In genomic region chr4:171650543-171650942, GRCh38 we compare ENCODE assay signal across 13 cellular contexts.
DNase-seq lines count a peak whose midpoint lies in the region; ATAC-seq, FAIRE-seq and TF ChIP-seq lines count a peak whose summit lies in the region.
"Had no signal": no experiment of that assay in that cellular context is flagged by ENCODE, and none has a peak within 500 bp of the region (broad histone marks: within the 10 kb centered on the region; RNA-seq: fewer than 3 reads in every experiment).

No MANE protein-coding gene starts in this region.

- H3K9me3 Mint-ChIP-seq in H9 (no peaks in the 10 kb centered on the region), osteocyte (ENCODE audit: unreplicated experiment) (peaks cover 7% of the 10 kb centered on the region)

- H4K91ac ChIP-seq in H9 (ENCODE audit: insufficient read length, low read depth, low read length) = no peak overlapping the region

- no peak overlapping the region for H3K23ac ChIP-seq in H9 (ENCODE audit: insufficient read length, low read depth, low read length)

- no peak overlapping the region for H2BK12ac ChIP-seq in H9 (ENCODE audit: insufficient read length, low read depth, low read length)

- TF ChIP-seq CTCF in H9 (conservative IDR thresholded peaks at IDR 0.05) = peak; percentile 47; the same call in 2 of the 3 replicates
- peak; percentile 13 for TF ChIP-seq CTCF in osteocyte (IDR thresholded peaks at IDR 0.05)
- TF ChIP-seq CTCF in psoas muscle (IDR thresholded peaks at IDR 0.05) = no peak

- H3K27ac ChIP-seq in H9 (ENCODE audit: insufficient read length, low read depth, low read length) (no peak overlapping the region), psoas muscle (no peak overlapping the region)

- no peak overlapping the region for H3K56ac ChIP-seq in H9 (ENCODE audit: insufficient read length, low read depth, low read length)

- no peak overlapping the region for H3K4me3 Mint-ChIP-seq in H9
- no peak overlapping the region for H3K4me3 Mint-ChIP-seq in osteocyte (ENCODE audit: unreplicated experiment)
- H3K4me3 Mint-ChIP-seq: activated naive CD8-positive, alpha-beta T cell treated with anti-CD3 and anti-CD28 coated beads, Interleukin-2, amount 10 ng/mL, durations not matched to agents 7 days and 5 days had no signal

- no peaks in the 10 kb centered on the region for H4K20me1 ChIP-seq in H9 (ENCODE audit: control insufficient read depth, insufficient read depth, insufficient read length)

- no peak overlapping the region for H2BK20ac ChIP-seq in H9 (ENCODE audit: low read depth, low read length, poor library complexity, severe bottlenecking)

- no peak overlapping the region for H3K18ac ChIP-seq in H9 (ENCODE audit: insufficient read length, low read depth, low read length)

- H2AFZ ChIP-seq in H9 (ENCODE audit: low read length) = no peak overlapping the region

- no peak overlapping the region for H2AK5ac ChIP-seq in H9 (ENCODE audit: insufficient read length, low read length)

- H3K27me3 Mint-ChIP-seq in H9 (ENCODE audit: low read depth) (no peaks in the 10 kb centered on the region; the same call in 1 of the 2 replicates), osteocyte (ENCODE audit: unreplicated experiment) (no peaks in the 10 kb centered on the region)

- intact Hi-C loops in psoas muscle (cut with DNase I) = no loop called here

- no peak overlapping the region for H3K14ac ChIP-seq in H9 (ENCODE audit: insufficient read depth, low read length)

- no peak overlapping the region for H4K8ac ChIP-seq in H9 (replicated peaks; ENCODE audit: insufficient read length, low read depth, low read length)

- no peak overlapping the region for H3T11ph ChIP-seq in H9 (ENCODE audit: low read length)

- no peak overlapping the region for H3K4me2 ChIP-seq in H9 (ENCODE audit: insufficient read depth, insufficient read length, low read length)

- H3K4me1 ChIP-seq in H9 (ENCODE audit: insufficient read depth, low read length) = no peaks in the 10 kb centered on the region
- H3K4me1 ChIP-seq in psoas muscle = no peaks in the 10 kb centered on the region

- H3K4me1 Mint-ChIP-seq in H9 (no peaks in the 10 kb centered on the region), osteocyte (ENCODE audit: unreplicated experiment) (peaks cover 2% of the 10 kb centered on the region)
- H3K4me1 Mint-ChIP-seq: activated naive CD8-positive, alpha-beta T cell treated with anti-CD3 and anti-CD28 coated beads, Interleukin-2, amount 10 ng/mL, durations not matched to agents 7 days and 5 days had no signal

- H3K23me2 ChIP-seq in H9 (ENCODE audit: insufficient read length, low read depth, low read length, poor library complexity, severe bottlenecking) = no peaks in the 10 kb centered on the region

- no peak overlapping the region for H2BK5ac ChIP-seq in H9 (ENCODE audit: insufficient read length, low read length)

- WGBS in H9 (ENCODE audit: extremely low coverage, insufficient read length, low lambda C conversion rate) = no CpG with 5 or more reads among the region's 2 CpGs
- 65 to 82% (median 71%) methylated on average over 2 of the region's 2 CpGs for WGBS in psoas muscle, 3 donors

- no peak overlapping the region for H3K9ac ChIP-seq in H9 (ENCODE audit: extremely low read depth, insufficient read length, low read length)

- no peak overlapping the region for H4K5ac ChIP-seq in H9 (ENCODE audit: insufficient read length, low read depth, low read length)

- H3K27me3 ChIP-seq in H9 (ENCODE audit: insufficient read depth, low read length) (no peaks in the 10 kb centered on the region), psoas muscle (ENCODE audit: insufficient read depth in 3 of 3, low read length in 2 of 3) (no peaks in the 10 kb centered on the region)

- DNase-seq in H9 = peak; percentile 45
- DNase-seq in HT1080 (ENCODE audit: low read depth) = peak; percentile 11
- DNase-seq in osteocyte (ENCODE audit: extremely low spot score, unreplicated experiment) = no peak
- DNase-seq in HuH-7 (ENCODE audit: low spot score) = no peak
- no peak for DNase-seq in GM19239 (ENCODE audit: insufficient read length, low spot score)
- DNase-seq in psoas muscle = no peak
- DNase-seq: activated CD4-positive, CD25-positive, alpha-beta regulatory T cell; activated naive CD8-positive, alpha-beta T cell treated with anti-CD3 and anti-CD28 coated beads, Interleukin-2, amount 10 ng/mL, durations not matched to agents 7 days and 5 days; NCI-H226; stimulated activated naive CD4-positive, alpha-beta T cell had no signal

- H3K27ac Mint-ChIP-seq in H9 (peak overlapping the region in 1 of 3 experiments; percentile 67; a peak in 1 of 7 replicates), osteocyte (ENCODE audit: unreplicated experiment) (no peak overlapping the region)
- H3K27ac Mint-ChIP-seq: activated naive CD8-positive, alpha-beta T cell treated with anti-CD3 and anti-CD28 coated beads, Interleukin-2, amount 10 ng/mL, durations not matched to agents 7 days and 5 days had no signal

- H3K36me3 ChIP-seq in psoas muscle (ENCODE audit: insufficient read depth in 1 of 2, low read depth in 1 of 2) = no peaks in the 10 kb centered on the region

- H3K36me3 Mint-ChIP-seq in H9 (ENCODE audit: insufficient read depth in 1 of 3, low read depth in 3 of 3) (no peaks in the 10 kb centered on the region), osteocyte (ENCODE audit: unreplicated experiment) (no peaks in the 10 kb centered on the region)
- H3K36me3 Mint-ChIP-seq: activated naive CD8-positive, alpha-beta T cell treated with anti-CD3 and anti-CD28 coated beads, Interleukin-2, amount 10 ng/mL, durations not matched to agents 7 days and 5 days had no signal

- H3K4ac ChIP-seq in H9 (ENCODE audit: low read depth, low read length) = no peak overlapping the region

- H3K4me3 ChIP-seq in psoas muscle = no peak overlapping the region

- ATAC-seq in GM18870 (IDR thresholded peaks at IDR 0.05; ENCODE audit: unreplicated experiment) (peak; percentile 64), psoas muscle (no peak)
- ATAC-seq: left lobe of liver had no signal

- H3K79me2 ChIP-seq in H9 (ENCODE audit: insufficient read depth, low read length) = no peaks in the 10 kb centered on the region

- FAIRE-seq in GM19239 (lab: Jason Lieb, UNC) = no peak
- FAIRE-seq: HTR-8/SVneo had no signal

- no peaks in the 10 kb centered on the region for H3K9me3 ChIP-seq in H9 (ENCODE audit: control insufficient read depth, low read depth, low read length)
- H3K9me3 ChIP-seq in psoas muscle = no peaks in the 10 kb centered on the region

- H3K79me1 ChIP-seq in H9 (ENCODE audit: insufficient read depth, low read depth, low read length, poor library complexity, severe bottlenecking) = no peaks in the 10 kb centered on the region

- H2BK15ac ChIP-seq in H9 (ENCODE audit: low read depth, low read length) = no peak overlapping the region

- no peak overlapping the region for H2BK120ac ChIP-seq in H9 (ENCODE audit: low read depth, low read length, poor library complexity, severe bottlenecking)

Comparison
In these comparisons a context has a peak if more than half of its experiments do, and no peak if none do; other contexts are left out.
1. DNase-seq: peak in H9 (single experiment) and HT1080 (single experiment); none in osteocyte (single experiment), HuH-7 (single experiment), GM19239 (single experiment) and psoas muscle (0 of 2).